14 cellular contexts compared by ENCODE assay signal in genomic region chr7:132255084-132255483, GRCh38.
"Had no signal": no experiment of that assay in that cellular context is flagged by ENCODE, and none has a peak within 500 bp of the region (broad histone marks: within the 10 kb centered on the region; RNA-seq: fewer than 3 reads in every experiment).

No MANE protein-coding gene starts in this region.

- H3K27me3 ChIP-seq: adrenal gland, testis, upper lobe of left lung had no signal

- DNase-seq: activated gamma-delta T cell treated with Interleukin-2 at 50 U/mL for 16 hours; activated T-cell treated with anti-CD3 and anti-CD28 coated beads, Interleukin-2, amount 50 U/mL, for 1 hour; adrenal gland; cerebellar nuclear complex; effector CD4-positive, alpha-beta T cell; foreskin fibroblast; naive thymus-derived CD4-positive, alpha-beta T cell; retina; stimulated activated CD4-positive, alpha-beta T cell treated with anti-CD3 and anti-CD28 coated beads, Interleukin-2, amount 100 ng/mL, for 48 hours; stimulated activated naive CD4-positive, alpha-beta T cell; T-helper 9 cell; testis had no signal

- H3K36me3 ChIP-seq: adrenal gland, upper lobe of left lung had no signal

- H3K4me1 ChIP-seq: adrenal gland had no signal

- H3K9me3 ChIP-seq: adrenal gland, testis, upper lobe of left lung had no signal

- H3K27ac ChIP-seq: adrenal gland, testis, upper lobe of left lung had no signal

- ATAC-seq: naive thymus-derived CD4-positive, alpha-beta T cell; WTC11 had no signal

- H3K4me3 ChIP-seq: adrenal gland, testis, upper lobe of left lung had no signal
